Comparison of ENCODE assay signal across 17 cellular contexts in the genomic region with DNA sequence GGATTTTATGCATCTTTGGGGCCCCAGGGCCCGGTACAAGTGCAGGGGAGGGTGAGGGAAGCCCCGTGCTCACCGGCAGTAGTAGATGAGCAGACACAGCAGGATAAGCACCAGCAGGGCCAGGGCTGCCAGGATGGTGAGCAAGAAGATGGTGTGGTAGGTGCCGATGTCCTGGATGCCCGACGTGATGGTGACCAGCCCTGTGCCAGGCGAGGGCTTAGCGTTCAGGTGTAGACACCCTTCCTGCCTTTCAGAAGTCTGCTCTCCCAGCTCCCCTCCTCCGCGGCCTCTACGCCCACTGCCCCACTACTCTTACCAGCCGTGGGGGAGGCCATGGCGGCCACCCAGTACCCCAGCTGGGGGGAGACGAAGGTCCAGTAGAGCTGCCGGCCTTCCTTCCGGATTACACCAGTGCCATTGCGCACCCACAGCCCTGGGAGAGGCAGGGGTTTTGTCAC. TPM values are rescaled to one million over a fixed set of nuclear protein-coding genes. Genes with fewer than 3 reads are reported as not detected.
"Had no signal": no experiment of that assay in that cellular context is flagged by ENCODE, and none has a peak within 500 bp of the region (broad histone marks: within the 10 kb centered on the region; RNA-seq: fewer than 3 reads in every experiment).

No MANE protein-coding gene starts in this region.

- ATAC-seq: activated CD4-positive, alpha-beta T cell treated with anti-CD3 and anti-CD28 coated beads for 36 hours; naive thymus-derived CD8-positive, alpha-beta T cell; psoas muscle had no signal

- H3K4me1 Mint-ChIP-seq: activated CD4-positive, alpha-beta T cell treated with anti-CD3 and anti-CD28 coated beads for 36 hours had no signal

- H3K27ac ChIP-seq: adrenal gland, left ventricle myocardium inferior, psoas muscle, sigmoid colon, spleen, thyroid gland, WERI-Rb-1 had no signal

- H3K4me3 Mint-ChIP-seq: activated CD4-positive, alpha-beta memory T cell treated with anti-CD3 and anti-CD28 coated beads, Interleukin-2, amount 10 ng/mL, durations not matched to agents 7 days and 5 days; activated naive CD4-positive, alpha-beta T cell treated with anti-CD3 and anti-CD28 coated beads, Interleukin-2, amount 50 U/mL, for 24 hours had no signal

- H3K9me3 Mint-ChIP-seq: activated CD4-positive, alpha-beta memory T cell treated with anti-CD3 and anti-CD28 coated beads, Interleukin-2, amount 10 ng/mL, durations not matched to agents 7 days and 5 days; activated naive CD4-positive, alpha-beta T cell treated with anti-CD3 and anti-CD28 coated beads, Interleukin-2, amount 50 U/mL, for 24 hours; activated T-cell treated with anti-CD3 and anti-CD28 coated beads, Interleukin-2, amount 50 U/mL, for 24 hours; naive thymus-derived CD8-positive, alpha-beta T cell had no signal

- H3K27me3 ChIP-seq: adrenal gland, sigmoid colon, thyroid gland had no signal

- DNase-seq: activated CD4-positive, alpha-beta memory T cell treated with anti-CD3 and anti-CD28 coated beads, Interleukin-2, amount 10 ng/mL, durations not matched to agents 7 days and 5 days; activated CD4-positive, alpha-beta T cell treated with anti-CD3 and anti-CD28 coated beads for 36 hours; activated effector memory CD4-positive, alpha-beta T cell treated with Interleukin-2 at 50 U/mL for 16 hours; activated T-cell treated with anti-CD3 and anti-CD28 coated beads, Interleukin-2, amount 50 U/mL, for 24 hours; adrenal gland; kidney; left ventricle myocardium inferior; naive thymus-derived CD8-positive, alpha-beta T cell; occipital lobe; psoas muscle; sigmoid colon; spleen; thyroid gland had no signal

- H3K4me1 ChIP-seq: adrenal gland, left ventricle myocardium inferior, psoas muscle had no signal

- H3K9me3 ChIP-seq: adrenal gland, left ventricle myocardium inferior, mucosa of descending colon, psoas muscle, sigmoid colon, spleen, thyroid gland had no signal

- H3K27ac Mint-ChIP-seq: activated CD4-positive, alpha-beta memory T cell treated with anti-CD3 and anti-CD28 coated beads, Interleukin-2, amount 10 ng/mL, durations not matched to agents 7 days and 5 days; activated CD4-positive, alpha-beta T cell treated with anti-CD3 and anti-CD28 coated beads for 36 hours; activated naive CD4-positive, alpha-beta T cell treated with anti-CD3 and anti-CD28 coated beads, Interleukin-2, amount 50 U/mL, for 24 hours; activated T-cell treated with anti-CD3 and anti-CD28 coated beads, Interleukin-2, amount 50 U/mL, for 24 hours had no signal

- H3K27me3 Mint-ChIP-seq: activated CD4-positive, alpha-beta T cell treated with anti-CD3 and anti-CD28 coated beads for 36 hours; activated naive CD4-positive, alpha-beta T cell treated with anti-CD3 and anti-CD28 coated beads, Interleukin-2, amount 50 U/mL, for 24 hours; naive thymus-derived CD8-positive, alpha-beta T cell had no signal

- H3K4me3 ChIP-seq: adrenal gland, mucosa of descending colon, psoas muscle, sigmoid colon, spleen, thyroid gland had no signal

RNA-seq across cellular contexts. Expression of a gene that starts 8.0 kb away (rescaled TPM):
- total RNA-seq: T-helper 1 cell treated with Interleukin-12 subunit alpha and Interleukin-12 subunit beta and Interleukin-4 antibody, amounts not matched to agents 30 ng/mL and 1 ng/mL, for 36 hours had no signal

RNA-seq across cellular contexts. Expression of a gene that starts 33.8 kb away (rescaled TPM):
- polyA plus RNA-seq: naive thymus-derived CD8-positive, alpha-beta T cell had no signal

RNA-seq across cellular contexts. Expression of a gene that starts 47.3 kb away (rescaled TPM):
- total RNA-seq: naive thymus-derived CD8-positive, alpha-beta T cell had no signal
- polyA plus RNA-seq: naive thymus-derived CD8-positive, alpha-beta T cell had no signal
